ENCODE assay signal across 27 cellular contexts in the genomic region with DNA sequence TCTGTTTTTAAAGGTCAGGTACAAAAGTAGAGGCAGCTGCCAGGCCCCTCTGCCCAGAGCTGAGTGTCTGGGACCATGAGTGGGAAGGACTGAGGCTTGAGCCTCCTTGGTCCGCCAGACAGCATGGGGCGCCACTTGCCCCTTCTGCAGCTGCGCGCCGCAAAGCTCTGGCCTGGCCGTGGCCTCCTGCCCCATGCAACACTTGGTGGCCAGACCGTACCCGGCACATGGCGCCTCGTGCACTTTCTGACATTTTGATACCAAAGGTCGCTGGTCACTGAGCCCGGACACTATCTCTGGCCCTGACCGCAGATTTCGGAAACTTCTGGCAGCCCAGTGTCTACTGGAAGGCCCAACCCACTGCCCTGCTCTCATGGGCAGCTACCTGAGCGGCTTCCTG. TPM values are rescaled to one million over a fixed set of nuclear protein-coding genes. Genes with fewer than 3 reads are reported as not detected.
"Had no signal": no experiment of that assay in that cellular context is flagged by ENCODE, and none has a peak within 500 bp of the region (broad histone marks: within the 10 kb centered on the region; RNA-seq: fewer than 3 reads in every experiment).

No MANE protein-coding gene starts in this region.

- H3K27me3 ChIP-seq: suprapubic skin, thyroid gland, tibial artery, transverse colon, upper lobe of left lung, upper lobe of right lung, vagina had no signal

- H3K36me3 Mint-ChIP-seq: stimulated activated effector memory CD8-positive, alpha-beta T cell treated with anti-CD3 and anti-CD28 coated beads, Interleukin-12 subunit alpha, Interleukin-12 subunit beta, amount 100 ng/mL, for 72 hours; stimulated activated memory B cell treated with anti-CD40 and anti-IgM and Interleukin-4, amounts not matched to agents 10 μg/mL and 1 μg/mL and 100 μg/mL, for 72 hours; stimulated activated naive B cell treated with anti-CD40 and anti-IgM and Interleukin-4, amounts not matched to agents 10 μg/mL and 1 μg/mL and 100 μg/mL, for 72 hours; type B pancreatic cell had no signal

- H3K27ac Mint-ChIP-seq: stimulated activated effector memory CD8-positive, alpha-beta T cell treated with anti-CD3 and anti-CD28 coated beads, Interleukin-12 subunit alpha, Interleukin-12 subunit beta, amount 100 ng/mL, for 72 hours; stimulated activated memory B cell treated with anti-CD40 and anti-IgM and Interleukin-4, amounts not matched to agents 10 μg/mL and 1 μg/mL and 100 μg/mL, for 72 hours; stimulated activated naive B cell treated with anti-CD40 and anti-IgM and Interleukin-4, amounts not matched to agents 10 μg/mL and 1 μg/mL and 100 μg/mL, for 72 hours; stimulated activated naive CD8-positive, alpha-beta T cell treated with anti-CD3 and anti-CD28 coated beads, Interleukin-15, amount 100 ng/mL, for 72 hours; stimulated activated naive CD8-positive, alpha-beta T cell treated with anti-CD3 and anti-CD28 coated beads, Interleukin-15, Interleukin-2, amounts not matched to agents 100 ng/mL and 50 ng/mL, for 24 hours; type B pancreatic cell had no signal

- H3K9me3 Mint-ChIP-seq: stimulated activated effector memory CD8-positive, alpha-beta T cell treated with anti-CD3 and anti-CD28 coated beads, Interleukin-12 subunit alpha, Interleukin-12 subunit beta, amount 100 ng/mL, for 72 hours; stimulated activated memory B cell treated with anti-CD40 and anti-IgM and Interleukin-4, amounts not matched to agents 10 μg/mL and 1 μg/mL and 100 μg/mL, for 72 hours; stimulated activated naive B cell treated with anti-CD40 and anti-IgM and Interleukin-4, amounts not matched to agents 10 μg/mL and 1 μg/mL and 100 μg/mL, for 72 hours; stimulated activated naive CD8-positive, alpha-beta T cell treated with anti-CD3 and anti-CD28 coated beads, Interleukin-15, amount 100 ng/mL, for 72 hours; stimulated activated naive CD8-positive, alpha-beta T cell treated with anti-CD3 and anti-CD28 coated beads, Interleukin-15, Interleukin-2, amounts not matched to agents 100 ng/mL and 50 ng/mL, for 24 hours; type B pancreatic cell had no signal

- H3K27ac ChIP-seq: stomach, suprapubic skin, thoracic aorta, thyroid gland, tibial artery, tibial nerve, transverse colon, upper lobe of left lung, upper lobe of right lung, uterus, vagina had no signal

- H3K4me3 ChIP-seq: stomach, suprapubic skin, thoracic aorta, thyroid gland, tibial artery, tibial nerve, transverse colon, upper lobe of left lung, upper lobe of right lung, uterus, vagina had no signal

- H3K4me1 Mint-ChIP-seq: stimulated activated memory B cell treated with anti-CD40 and anti-IgM and Interleukin-4, amounts not matched to agents 10 μg/mL and 1 μg/mL and 100 μg/mL, for 72 hours; stimulated activated naive B cell treated with anti-CD40 and anti-IgM and Interleukin-4, amounts not matched to agents 10 μg/mL and 1 μg/mL and 100 μg/mL, for 72 hours had no signal

- H3K36me3 ChIP-seq: stomach, suprapubic skin, thoracic aorta, thyroid gland, tibial artery, tibial nerve, transverse colon, upper lobe of left lung, upper lobe of right lung, uterus, vagina had no signal

- H3K4me3 Mint-ChIP-seq: stimulated activated effector memory CD8-positive, alpha-beta T cell treated with anti-CD3 and anti-CD28 coated beads, Interleukin-12 subunit alpha, Interleukin-12 subunit beta, amount 100 ng/mL, for 72 hours; stimulated activated memory B cell treated with anti-CD40 and anti-IgM and Interleukin-4, amounts not matched to agents 10 μg/mL and 1 μg/mL and 100 μg/mL, for 72 hours; stimulated activated naive B cell treated with anti-CD40 and anti-IgM and Interleukin-4, amounts not matched to agents 10 μg/mL and 1 μg/mL and 100 μg/mL, for 72 hours; stimulated activated naive CD8-positive, alpha-beta T cell treated with anti-CD3 and anti-CD28 coated beads, Interleukin-15, amount 100 ng/mL, for 72 hours; stimulated activated naive CD8-positive, alpha-beta T cell treated with anti-CD3 and anti-CD28 coated beads, Interleukin-15, Interleukin-2, amounts not matched to agents 100 ng/mL and 50 ng/mL, for 24 hours; type B pancreatic cell had no signal

- H3K9me3 ChIP-seq: stomach, suprapubic skin, thoracic aorta, thyroid gland, tibial artery, tibial nerve, transverse colon, upper lobe of left lung, upper lobe of right lung, uterus, vagina had no signal

- H3K27me3 Mint-ChIP-seq: stimulated activated naive CD8-positive, alpha-beta T cell treated with anti-CD3 and anti-CD28 coated beads, Interleukin-15, amount 100 ng/mL, for 72 hours; stimulated activated naive CD8-positive, alpha-beta T cell treated with anti-CD3 and anti-CD28 coated beads, Interleukin-15, Interleukin-2, amounts not matched to agents 100 ng/mL and 50 ng/mL, for 24 hours; type B pancreatic cell had no signal

- H3K4me1 ChIP-seq: stomach, suprapubic skin, thyroid gland, tibial artery, tibial nerve, transverse colon, upper lobe of left lung, upper lobe of right lung, uterus, vagina had no signal

- DNase-seq: stimulated activated CD4-positive, alpha-beta T cell treated with anti-CD3 and anti-CD28 coated beads, Interleukin-2, amount 100 ng/mL, for 24 hours; stimulated activated CD4-positive, alpha-beta T cell treated with anti-CD3 and anti-CD28 coated beads, Interleukin-2, amount 100 ng/mL, for 48 hours; stimulated activated CD4-positive, alpha-beta T cell treated with anti-CD3 and anti-CD28 coated beads, Interleukin-4, amount 100 ng/mL, for 1 hour; stimulated activated CD4-positive, alpha-beta T cell treated with anti-CD3 and anti-CD28 coated beads, Interleukin-4, amount 100 ng/mL, for 24 hours; stimulated activated CD4-positive, alpha-beta T cell treated with anti-CD3 and anti-CD28 coated beads, Interleukin-4, amount 100 ng/mL, for 4 hours; stimulated activated CD8-positive, alpha-beta memory T cell treated with anti-CD3 and anti-CD28 coated beads, Interleukin-4, amount 100 ng/mL, for 48 hours; stimulated activated naive B cell treated with anti-CD40 and anti-IgM and Interleukin-4, amounts not matched to agents 10 μg/mL and 1 μg/mL and 100 μg/mL, for 72 hours; stimulated activated naive CD4-positive, alpha-beta T cell; stimulated activated naive CD4-positive, alpha-beta T cell treated with Interleukin-2 at 50 U/mL for 16 hours; stimulated activated naive CD8-positive, alpha-beta T cell treated with anti-CD3 and anti-CD28 coated beads, Interleukin-15, amount 100 ng/mL, for 72 hours; stimulated activated naive CD8-positive, alpha-beta T cell treated with anti-CD3 and anti-CD28 coated beads, Interleukin-15, Interleukin-2, amounts not matched to agents 100 U/mL and 50 U/mL, for 24 hours; stomach; substantia nigra; thyroid gland; tibial artery; transverse colon; uterus had no signal

- ATAC-seq: stimulated activated effector memory CD8-positive, alpha-beta T cell treated with anti-CD3 and anti-CD28 coated beads, Interleukin-12 subunit alpha, Interleukin-12 subunit beta, amount 100 ng/mL, for 72 hours; stimulated activated memory B cell treated with anti-CD40 and anti-IgM and Interleukin-4, amounts not matched to agents 10 μg/mL and 1 μg/mL and 100 μg/mL, for 72 hours; stimulated activated naive B cell treated with anti-CD40 and anti-IgM and Interleukin-4, amounts not matched to agents 10 μg/mL and 1 μg/mL and 100 μg/mL, for 72 hours; stimulated activated naive CD8-positive, alpha-beta T cell treated with anti-CD3 and anti-CD28 coated beads, Interleukin-15, amount 100 ng/mL, for 72 hours; stimulated activated naive CD8-positive, alpha-beta T cell treated with anti-CD3 and anti-CD28 coated beads, Interleukin-15, Interleukin-2, amounts not matched to agents 100 U/mL and 50 U/mL, for 24 hours; upper lobe of right lung had no signal

RNA-seq across cellular contexts. Expression of a gene that starts 18.6 kb away (rescaled TPM):
- total RNA-seq: vagina had no signal
